Comparison of ENCODE assay signal across 11 cellular contexts in genomic region chr5:132768485-132768868, GRCh38. TPM values are rescaled to one million over a fixed set of nuclear protein-coding genes. Genes with fewer than 3 reads are reported as not detected.
"Had no signal": no experiment of that assay in that cellular context is flagged by ENCODE, and none has a peak within 500 bp of the region (broad histone marks: within the 10 kb centered on the region; RNA-seq: fewer than 3 reads in every experiment).

No MANE protein-coding gene starts in this region.

- H3K36me3 ChIP-seq: cardiac muscle cell had no signal

- DNase-seq: activated CD4-positive, alpha-beta T cell treated with anti-CD3 and anti-CD28 coated beads for 1 hour; activated CD4-positive, alpha-beta T cell treated with anti-CD3 and anti-CD28 coated beads, Interleukin-2, amount 50 U/mL, for 48 hours; activated T-cell treated with anti-CD3 and anti-CD28 coated beads, Interleukin-2, amount 50 U/mL, for 72 hours; erythroblast; naive thymus-derived CD8-positive, alpha-beta T cell; right lobe of liver; stimulated activated naive CD4-positive, alpha-beta T cell had no signal

- ATAC-seq: activated T-cell treated with anti-CD3 and anti-CD28 coated beads, Interleukin-2, amount 50 U/mL, for 72 hours; naive thymus-derived CD8-positive, alpha-beta T cell had no signal

- H3K9me3 ChIP-seq: psoas muscle, right lobe of liver, suprapubic skin had no signal

- H3K27me3 ChIP-seq: cardiac muscle cell, right lobe of liver, suprapubic skin had no signal

- H3K4me1 ChIP-seq: right lobe of liver had no signal

- H3K4me3 ChIP-seq: cardiac muscle cell, psoas muscle, right lobe of liver, suprapubic skin had no signal

- H3K27ac ChIP-seq: cardiac muscle cell, psoas muscle, right lobe of liver, suprapubic skin had no signal

RNA-seq across cellular contexts. Expression of gene CCNI2, which starts 21.3 kb away (rescaled TPM):
- total RNA-seq: cardiac muscle cell, lung microvascular endothelial cell, psoas muscle, suprapubic skin had no signal
- polyA plus RNA-seq: psoas muscle had no signal

RNA-seq across cellular contexts. Expression of gene SOWAHA, which starts 44.6 kb away (rescaled TPM):
- total RNA-seq: activated T-cell treated with anti-CD3 and anti-CD28 coated beads, Interleukin-2, amount 50 U/mL, for 72 hours; cardiac muscle cell; lung microvascular endothelial cell; naive thymus-derived CD8-positive, alpha-beta T cell; psoas muscle had no signal
- polyA plus RNA-seq: cardiac muscle cell; naive thymus-derived CD8-positive, alpha-beta T cell had no signal
